In genomic region chrX:37302569-37302968, GRCh38 we compare ENCODE assay signal across 12 cellular contexts. TPM values are rescaled to one million over a fixed set of nuclear protein-coding genes. Genes with fewer than 3 reads are reported as not detected.
A peak's percentile ranks its signal among the peaks of the same experiment; 100 is the strongest.
DNase-seq lines count a peak whose midpoint lies in the region; ATAC-seq and TF ChIP-seq lines count a peak whose summit lies in the region.
"Had no signal": no experiment of that assay in that cellular context is flagged by ENCODE, and none has a peak within 500 bp of the region (broad histone marks: within the 10 kb centered on the region; RNA-seq: fewer than 3 reads in every experiment).

No MANE protein-coding gene starts in this region.

- DNase-seq in ELR (ENCODE audit: low read depth) (peak; percentile 6), PC-3 (peak; percentile 52), fibroblast of lung (ENCODE audit: low read depth in 2 of 2) (peak; percentile 6 to 33), myocyte (ENCODE audit: low read depth) (peak; percentile 19), GM10266 (ENCODE audit: extremely low spot score) (no peak)
- DNase-seq in activated CD8-positive, alpha-beta T cell treated with anti-CD3 and anti-CD28 coated beads, Interleukin-2, amount 10 ng/mL, durations not matched to agents 7 days and 5 days: no peak
- DNase-seq: activated naive CD4-positive, alpha-beta T cell; T-helper 17 cell had no signal

- H3K79me2 ChIP-seq in PC-3 (ENCODE audit: low read length): no peaks in the 10 kb centered on the region
- no peaks in the 10 kb centered on the region for H3K79me2 ChIP-seq in fibroblast of lung (ENCODE audit: control insufficient read depth, insufficient read depth, low read length)

- H3K36me3 ChIP-seq in PC-3 (ENCODE audit: low read depth, low read length): no peaks in the 10 kb centered on the region
- H3K36me3 ChIP-seq in fibroblast of lung (ENCODE audit: control insufficient read depth, insufficient read depth, low read length): no peaks in the 10 kb centered on the region

- no peak overlapping the region for H2AFZ ChIP-seq in PC-3 (ENCODE audit: low read length)
- no peak overlapping the region for H2AFZ ChIP-seq in fibroblast of lung (ENCODE audit: low read length)

- H3K9ac ChIP-seq in PC-3 (ENCODE audit: low read length) (no peak overlapping the region), fibroblast of lung (ENCODE audit: insufficient read depth, low read length) (no peak overlapping the region)
- H3K9ac ChIP-seq: KMS-11 had no signal

- no peak overlapping the region for H3K27ac Mint-ChIP-seq in activated CD8-positive, alpha-beta T cell treated with anti-CD3 and anti-CD28 coated beads, Interleukin-2, amount 10 ng/mL, durations not matched to agents 7 days and 5 days
- H3K27ac Mint-ChIP-seq: T-helper 17 cell, type B pancreatic cell had no signal

- CTCF ChIA-PET in PC-3 (lab: Charles Lee): no interaction called here
- CTCF ChIA-PET in activated CD8-positive, alpha-beta T cell treated with anti-CD3 and anti-CD28 coated beads, Interleukin-2, amount 10 ng/mL, durations not matched to agents 7 days and 5 days (lab: Charles Lee): no interaction called here

- POLR2A ChIA-PET in PC-3 (lab: Charles Lee; ENCODE audit: unreplicated experiment): no interaction called here
- POLR2A ChIA-PET in activated CD8-positive, alpha-beta T cell treated with anti-CD3 and anti-CD28 coated beads, Interleukin-2, amount 10 ng/mL, durations not matched to agents 7 days and 5 days (lab: Charles Lee): no interaction called here

- H3K9me2 ChIP-seq in PC-3 (replicated peaks; ENCODE audit: low read length): no peaks in the 10 kb centered on the region

- no peaks in the 10 kb centered on the region for H3F3A ChIP-seq in PC-3 (ENCODE audit: low read length, unreplicated experiment)

- no peaks in the 10 kb centered on the region for H3K9me3 Mint-ChIP-seq in activated CD8-positive, alpha-beta T cell treated with anti-CD3 and anti-CD28 coated beads, Interleukin-2, amount 10 ng/mL, durations not matched to agents 7 days and 5 days (ENCODE audit: insufficient read depth)
- H3K9me3 Mint-ChIP-seq: type B pancreatic cell had no signal

- ATAC-seq in PC-3 (peak; percentile 33; the same call in 1 of the 2 replicates), HG03039 (IDR thresholded peaks at IDR 0.05; ENCODE audit: unreplicated experiment) (no peak), HG03432 (IDR thresholded peaks at IDR 0.05; ENCODE audit: unreplicated experiment) (no peak)
- ATAC-seq in activated CD8-positive, alpha-beta T cell treated with anti-CD3 and anti-CD28 coated beads, Interleukin-2, amount 10 ng/mL, durations not matched to agents 7 days and 5 days: no peak
- ATAC-seq: T-helper 17 cell had no signal

- H4K20me1 ChIP-seq in PC-3 (ENCODE audit: low read length) (no peaks in the 10 kb centered on the region), fibroblast of lung (ENCODE audit: control insufficient read depth, extremely low read depth, insufficient read depth, low read length) (no peaks in the 10 kb centered on the region)

- H3K4me1 ChIP-seq in PC-3 (ENCODE audit: insufficient read depth, low read length) (no peaks in the 10 kb centered on the region), fibroblast of lung (ENCODE audit: control insufficient read depth, extremely low read depth, insufficient read depth, low read length) (no peaks in the 10 kb centered on the region)

- H3K27me3 ChIP-seq in PC-3 (ENCODE audit: low read length) (no peaks in the 10 kb centered on the region), fibroblast of lung (ENCODE audit: control insufficient read depth, insufficient read depth, low read length) (no peaks in the 10 kb centered on the region)

- H3K4me2 ChIP-seq in PC-3 (ENCODE audit: low read length) (no peak overlapping the region), fibroblast of lung (ENCODE audit: extremely low read depth, insufficient read depth, low read length) (no peak overlapping the region)
- H3K4me2 ChIP-seq: KMS-11 had no signal

- TF ChIP-seq CTCF in PC-3 (conservative IDR thresholded peaks at IDR 0.05; ENCODE audit: low read depth, low read length) (peak; percentile 56), fibroblast of lung (conservative IDR thresholded peaks at IDR 0.05 in 1 of 2, IDR thresholded peaks at IDR 0.05 in 1 of 2; ENCODE audit: low read depth in 1 of 2, low read length in 2 of 2) (peak; percentile 5 to 44), GM10266 (IDR thresholded peaks at IDR 0.05; ENCODE audit: control insufficient read depth, insufficient read depth, low read depth, missing control alignments) (no peak)

- H3K4me3 Mint-ChIP-seq in activated CD8-positive, alpha-beta T cell treated with anti-CD3 and anti-CD28 coated beads, Interleukin-2, amount 10 ng/mL, durations not matched to agents 7 days and 5 days: no peak overlapping the region
- H3K4me3 Mint-ChIP-seq: T-helper 17 cell, type B pancreatic cell had no signal

- H3K4me3 ChIP-seq in PC-3 (ENCODE audit: low read length): no peak overlapping the region
- no peak overlapping the region for H3K4me3 ChIP-seq in fibroblast of lung (replicated peaks in 1 of 4; ENCODE audit: control extremely low read depth in 1 of 4, insufficient read depth in 1 of 4, low read depth in 3 of 4, low read length in 4 of 4)

- no peak overlapping the region for H3K27ac ChIP-seq in PC-3 (ENCODE audit: low read length)
- H3K27ac ChIP-seq in fibroblast of lung (ENCODE audit: insufficient read depth, low read length): no peak overlapping the region
- H3K27ac ChIP-seq: KMS-11 had no signal

- no peaks in the 10 kb centered on the region for H3K4me1 Mint-ChIP-seq in activated CD8-positive, alpha-beta T cell treated with anti-CD3 and anti-CD28 coated beads, Interleukin-2, amount 10 ng/mL, durations not matched to agents 7 days and 5 days (ENCODE audit: low read depth)
- H3K4me1 Mint-ChIP-seq: T-helper 17 cell had no signal

- H3K36me3 Mint-ChIP-seq in activated CD8-positive, alpha-beta T cell treated with anti-CD3 and anti-CD28 coated beads, Interleukin-2, amount 10 ng/mL, durations not matched to agents 7 days and 5 days (ENCODE audit: low read depth): no peaks in the 10 kb centered on the region
- H3K36me3 Mint-ChIP-seq: type B pancreatic cell had no signal

- BruUV-seq in PC-3 (replicated peaks; lab: Mats Ljungman, UMichigan): no TSS peak

- H3K27me3 Mint-ChIP-seq in activated CD8-positive, alpha-beta T cell treated with anti-CD3 and anti-CD28 coated beads, Interleukin-2, amount 10 ng/mL, durations not matched to agents 7 days and 5 days (ENCODE audit: low read depth): no peaks in the 10 kb centered on the region
- H3K27me3 Mint-ChIP-seq: T-helper 17 cell, type B pancreatic cell had no signal

- intact Hi-C loops in PC-3 (cut with micrococcal nuclease): no loop called here

- H3K9me3 ChIP-seq in PC-3 (ENCODE audit: low read length): no peaks in the 10 kb centered on the region
- no peaks in the 10 kb centered on the region for H3K9me3 ChIP-seq in fibroblast of lung (ENCODE audit: control insufficient read depth, insufficient read depth, low read depth, low read length)

RNA-seq across cellular contexts. Expression of gene PRRG1, which starts 46.6 kb away (rescaled TPM):
- 10.8 and 12.8 TPM in 2 replicates for total RNA-seq in PC-3 (2014; rRNA removed)
- total RNA-seq in fibroblast of lung: 6.2 and 10.2 TPM in 2 replicates
- 14.1 and 15.5 TPM in 2 replicates for polyA plus RNA-seq in fibroblast of lung
- polyA plus RNA-seq in fibroblast of lung (2012): 6.2 and 7.8 TPM in 2 replicates
- polyA minus RNA-seq in fibroblast of lung (ENCODE audit: low replicate concordance): 8.3 and 9.9 TPM in 2 replicates
- total RNA-seq in myocyte: 18.1 and 35.9 TPM in 2 replicates
- 8.7 TPM for polyA plus RNA-seq in myocyte (2012)
- total RNA-seq in activated CD8-positive, alpha-beta T cell treated with anti-CD3 and anti-CD28 coated beads, Interleukin-2, amount 10 ng/mL, durations not matched to agents 7 days and 5 days: not detected
- total RNA-seq: T-helper 17 cell had no signal

Comparison
In these comparisons a context has a peak if more than half of its experiments do, and no peak if none do; other contexts are left out.
1. DNase-seq: peak in ELR (single experiment), PC-3 (single experiment), fibroblast of lung (2 of 2) and myocyte (single experiment); none in GM10266 (single experiment) and activated CD8-positive, alpha-beta T cell treated with anti-CD3 and anti-CD28 coated beads, Interleukin-2, amount 10 ng/mL, durations not matched to agents 7 days and 5 days (single experiment).